Comparison of ENCODE assay signal across 8 cellular contexts in the genomic region with DNA sequence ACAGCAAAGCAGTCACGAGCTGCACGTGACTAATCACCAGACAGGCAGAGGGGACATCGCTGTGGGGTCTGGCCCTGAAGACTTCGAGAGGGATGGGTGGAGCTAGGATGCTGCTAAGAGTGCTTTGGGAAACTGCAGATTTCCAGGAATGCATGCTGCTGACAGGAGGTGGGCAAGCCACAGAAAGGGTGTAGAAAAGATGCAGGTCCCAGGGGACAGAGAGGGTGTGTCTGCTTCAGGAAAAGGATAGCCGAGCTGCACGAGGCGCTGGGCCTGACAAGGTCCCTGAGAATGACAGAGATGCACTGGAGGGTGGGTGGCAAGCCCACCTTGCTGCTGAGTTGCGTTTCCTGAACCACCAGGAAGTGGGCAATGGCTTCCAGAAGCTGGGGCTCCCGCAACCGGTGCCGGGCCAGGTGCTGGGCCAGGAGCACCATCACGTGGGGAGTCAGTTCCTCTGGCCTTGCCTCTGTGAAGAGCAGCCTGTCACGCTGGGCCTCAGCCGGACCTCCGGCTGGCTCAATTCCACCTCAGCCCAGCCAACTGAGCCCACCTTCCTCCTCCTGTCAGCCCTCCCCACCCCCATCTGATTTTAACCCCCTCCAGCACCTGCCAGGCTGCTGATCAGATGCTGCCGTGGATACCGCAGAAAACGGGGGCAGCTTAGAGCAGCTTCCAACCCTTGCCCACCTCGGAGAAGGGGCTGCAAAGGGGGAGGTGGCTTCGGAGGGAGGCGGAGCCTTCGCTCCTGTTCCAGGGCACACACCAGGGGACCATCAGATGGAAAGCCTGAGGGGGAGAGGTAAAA. TPM values are rescaled to one million over a fixed set of nuclear protein-coding genes. Genes with fewer than 3 reads are reported as not detected.
DNase-seq lines count a peak whose midpoint lies in the region; ATAC-seq and TF ChIP-seq lines count a peak whose summit lies in the region.

No MANE protein-coding gene starts in this region.

- H3K9me3 Mint-ChIP-seq in activated T-cell treated with anti-CD3 and anti-CD28 coated beads, Interleukin-2, amount 50 U/mL, for 24 hours = no peaks in the 10 kb centered on the region
- peaks cover 5% of the 10 kb centered on the region for H3K9me3 Mint-ChIP-seq in glutamatergic neuron (ENCODE audit: unreplicated experiment)
- H3K9me3 Mint-ChIP-seq in stimulated activated naive CD8-positive, alpha-beta T cell treated with anti-CD3 and anti-CD28 coated beads, Interleukin-15, amount 100 ng/mL, for 72 hours = no peaks in the 10 kb centered on the region

- H3K4me3 Mint-ChIP-seq in activated T-cell treated with anti-CD3 and anti-CD28 coated beads, Interleukin-2, amount 50 U/mL, for 24 hours = peak overlapping the region; percentile 85
- H3K4me3 Mint-ChIP-seq in glutamatergic neuron (ENCODE audit: unreplicated experiment) = peak overlapping the region; percentile 73
- peak overlapping the region; percentile 41 to 92 for H3K4me3 Mint-ChIP-seq in stimulated activated naive CD8-positive, alpha-beta T cell treated with anti-CD3 and anti-CD28 coated beads, Interleukin-15, amount 100 ng/mL, for 72 hours

- H3K27me3 Mint-ChIP-seq in activated T-cell treated with anti-CD3 and anti-CD28 coated beads, Interleukin-2, amount 50 U/mL, for 24 hours = no peaks in the 10 kb centered on the region
- peaks cover 7% of the 10 kb centered on the region for H3K27me3 Mint-ChIP-seq in glutamatergic neuron (ENCODE audit: unreplicated experiment)
- H3K27me3 Mint-ChIP-seq in stimulated activated naive CD8-positive, alpha-beta T cell treated with anti-CD3 and anti-CD28 coated beads, Interleukin-15, amount 100 ng/mL, for 72 hours = no peaks in the 10 kb centered on the region

- in situ Hi-C loops in SK-MEL-5 (cut with HindIII; ENCODE audit: low pct_unique_long_range_greater_than_20kb, low sequenced_read_pairs) = no loop called here
- in situ Hi-C loops in ACHN (cut with HindIII; ENCODE audit: low pct_ligation_motif_present, low pct_unique_long_range_greater_than_20kb, low sequenced_read_pairs) = no loop called here

- peaks cover 36% of the 10 kb centered on the region for H3K4me1 Mint-ChIP-seq in activated T-cell treated with anti-CD3 and anti-CD28 coated beads, Interleukin-2, amount 50 U/mL, for 24 hours (ENCODE audit: low read depth)
- peaks cover 17% of the 10 kb centered on the region for H3K4me1 Mint-ChIP-seq in glutamatergic neuron (ENCODE audit: low read depth, unreplicated experiment)
- peaks cover 59% of the 10 kb centered on the region for H3K4me1 Mint-ChIP-seq in stimulated activated naive CD8-positive, alpha-beta T cell treated with anti-CD3 and anti-CD28 coated beads, Interleukin-15, amount 100 ng/mL, for 72 hours

- H3K27ac Mint-ChIP-seq in activated T-cell treated with anti-CD3 and anti-CD28 coated beads, Interleukin-2, amount 50 U/mL, for 24 hours = peak overlapping the region; percentile 88
- peak overlapping the region; percentile 59 for H3K27ac Mint-ChIP-seq in glutamatergic neuron (ENCODE audit: unreplicated experiment)
- H3K27ac Mint-ChIP-seq in stimulated activated naive CD8-positive, alpha-beta T cell treated with anti-CD3 and anti-CD28 coated beads, Interleukin-15, amount 100 ng/mL, for 72 hours = peak overlapping the region; percentile 22 to 29

- DNase-seq in activated T-cell treated with anti-CD3 and anti-CD28 coated beads, Interleukin-2, amount 50 U/mL, for 24 hours = no peak
- no peak for DNase-seq in activated T-cell treated with anti-CD3 and anti-CD28 coated beads for 4 hours
- DNase-seq in SK-MEL-5 (ENCODE audit: low read depth, low spot score) = peak; percentile 90
- no peak for DNase-seq in glutamatergic neuron
- no peak for DNase-seq in stimulated activated naive CD8-positive, alpha-beta T cell treated with anti-CD3 and anti-CD28 coated beads, Interleukin-15, amount 100 ng/mL, for 72 hours
- DNase-seq in ACHN = no peak
- DNase-seq in KG1 (lab: John Stamatoyannopoulos, UW) = no peak

- H3K36me3 Mint-ChIP-seq in activated T-cell treated with anti-CD3 and anti-CD28 coated beads, Interleukin-2, amount 50 U/mL, for 24 hours (ENCODE audit: low read depth) = peaks cover 69% of the 10 kb centered on the region
- no peaks in the 10 kb centered on the region for H3K36me3 Mint-ChIP-seq in glutamatergic neuron (ENCODE audit: unreplicated experiment)

- no peak for ATAC-seq in stimulated activated naive CD8-positive, alpha-beta T cell treated with anti-CD3 and anti-CD28 coated beads, Interleukin-15, amount 100 ng/mL, for 72 hours
- no peak for ATAC-seq in HG03521 (IDR thresholded peaks at IDR 0.05; ENCODE audit: unreplicated experiment)

- no peak for TF ChIP-seq CTCF in glutamatergic neuron (IDR thresholded peaks at IDR 0.05; ENCODE audit: partially characterized antibody, unreplicated experiment)

RNA-seq across cellular contexts. Expression of gene FASTK, which starts 2.2 kb away (rescaled TPM):
- 113 and 130 TPM in 2 replicates for total RNA-seq in SK-MEL-5 (2014; rRNA removed; shearing (Covaris generic))
- polyA plus RNA-seq in SK-MEL-5 (2015; cell fraction: cytosol; rRNA removed) = 143 and 146 TPM in 2 replicates
- polyA plus RNA-seq in SK-MEL-5 (2015; cell fraction: nucleus; rRNA removed) = 1,663 and 1,755 TPM in 2 replicates
- total RNA-seq in glutamatergic neuron (ENCODE audit: unreplicated experiment) = 64.7 TPM

RNA-seq across cellular contexts. Expression of gene TMUB1, which starts 4.9 kb away (rescaled TPM):
- total RNA-seq in SK-MEL-5 (2014; rRNA removed; shearing (Covaris generic)) = 38.5 and 38.9 TPM in 2 replicates
- 124 and 133 TPM in 2 replicates for polyA plus RNA-seq in SK-MEL-5 (2015; cell fraction: cytosol; rRNA removed)
- polyA plus RNA-seq in SK-MEL-5 (2015; cell fraction: nucleus; rRNA removed) = 113 and 123 TPM in 2 replicates
- 45.7 TPM for total RNA-seq in glutamatergic neuron (ENCODE audit: unreplicated experiment)

RNA-seq across cellular contexts. Expression of gene AGAP3, which starts 7.8 kb away (rescaled TPM):
- total RNA-seq in SK-MEL-5 (2014; rRNA removed; shearing (Covaris generic)) = 79.6 and 84.4 TPM in 2 replicates
- polyA plus RNA-seq in SK-MEL-5 (2015; cell fraction: cytosol; rRNA removed) = 243 and 264 TPM in 2 replicates
- 529 and 586 TPM in 2 replicates for polyA plus RNA-seq in SK-MEL-5 (2015; cell fraction: nucleus; rRNA removed)
- total RNA-seq in glutamatergic neuron (ENCODE audit: unreplicated experiment) = 406 TPM

RNA-seq across cellular contexts. Expression of gene SLC4A2, which starts 19.0 kb away (rescaled TPM):
- 286 and 311 TPM in 2 replicates for total RNA-seq in SK-MEL-5 (2014; rRNA removed; shearing (Covaris generic))
- 445 and 568 TPM in 2 replicates for polyA plus RNA-seq in SK-MEL-5 (2015; cell fraction: cytosol; rRNA removed)
- polyA plus RNA-seq in SK-MEL-5 (2015; cell fraction: nucleus; rRNA removed) = 1,161 and 1,423 TPM in 2 replicates
- 99.4 TPM for total RNA-seq in glutamatergic neuron (ENCODE audit: unreplicated experiment)

RNA-seq across cellular contexts. Expression of gene CDK5, which starts 20.7 kb away (rescaled TPM):
- total RNA-seq in SK-MEL-5 (2014; rRNA removed; shearing (Covaris generic)) = 80.8 TPM in 2 replicates
- polyA plus RNA-seq in SK-MEL-5 (2015; cell fraction: cytosol; rRNA removed) = 61.8 and 66.3 TPM in 2 replicates
- polyA plus RNA-seq in SK-MEL-5 (2015; cell fraction: nucleus; rRNA removed) = 23.7 and 28.3 TPM in 2 replicates
- total RNA-seq in glutamatergic neuron (ENCODE audit: unreplicated experiment) = 52.9 TPM

Comparison
In these comparisons a context has a peak if more than half of its experiments do, and no peak if none do; other contexts are left out.
1. H3K27ac Mint-ChIP-seq: peak in every context shown above with its lines; median percentile 88 in activated T-cell treated with anti-CD3 and anti-CD28 coated beads, Interleukin-2, amount 50 U/mL, for 24 hours; 59 in glutamatergic neuron; 26 in stimulated activated naive CD8-positive, alpha-beta T cell treated with anti-CD3 and anti-CD28 coated beads, Interleukin-15, amount 100 ng/mL, for 72 hours.